In the genomic region with DNA sequence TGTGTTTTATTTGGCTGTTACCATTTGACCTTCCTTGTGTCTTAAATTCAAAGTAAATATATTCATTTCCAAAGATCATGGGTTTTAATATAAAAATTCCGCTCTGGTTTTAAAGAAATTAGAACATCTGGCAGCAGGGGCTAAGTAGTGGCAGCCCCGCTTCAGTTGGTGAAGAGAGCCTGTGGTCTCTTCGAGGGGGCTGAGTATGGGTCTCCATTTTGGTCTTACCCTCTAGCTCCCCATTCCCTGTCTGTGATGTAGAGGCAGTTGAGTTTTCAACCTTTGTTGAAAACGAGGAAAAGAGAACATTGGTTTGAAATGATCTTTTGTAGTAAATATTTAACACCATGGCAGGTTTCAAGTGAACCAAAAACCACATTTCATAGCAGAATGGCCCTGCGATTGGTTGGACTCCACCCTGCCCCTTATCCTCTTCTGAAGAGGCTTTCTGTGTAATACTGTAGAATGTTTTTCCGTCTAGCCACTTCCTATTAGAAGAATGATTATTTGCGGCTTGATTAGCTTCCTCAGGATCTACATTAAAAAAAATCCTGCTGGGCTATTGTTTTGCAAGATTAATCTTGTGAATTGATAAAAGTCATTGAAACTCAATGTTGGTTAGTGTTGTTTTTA, we compare ENCODE assay signal across 1 cellular context.
TF ChIP-seq lines count a peak whose summit lies in the region.

No MANE protein-coding gene starts in this region.

TF ChIP-seq in GM12878, 131 proteins besides CTCF, POLR2A, EP300 and RAD21:
- no peak for TF ChIP-seq E2F4 (IDR thresholded peaks at IDR 0.05; ENCODE audit: low read depth, low read length)
- TF ChIP-seq, protein P1, sequence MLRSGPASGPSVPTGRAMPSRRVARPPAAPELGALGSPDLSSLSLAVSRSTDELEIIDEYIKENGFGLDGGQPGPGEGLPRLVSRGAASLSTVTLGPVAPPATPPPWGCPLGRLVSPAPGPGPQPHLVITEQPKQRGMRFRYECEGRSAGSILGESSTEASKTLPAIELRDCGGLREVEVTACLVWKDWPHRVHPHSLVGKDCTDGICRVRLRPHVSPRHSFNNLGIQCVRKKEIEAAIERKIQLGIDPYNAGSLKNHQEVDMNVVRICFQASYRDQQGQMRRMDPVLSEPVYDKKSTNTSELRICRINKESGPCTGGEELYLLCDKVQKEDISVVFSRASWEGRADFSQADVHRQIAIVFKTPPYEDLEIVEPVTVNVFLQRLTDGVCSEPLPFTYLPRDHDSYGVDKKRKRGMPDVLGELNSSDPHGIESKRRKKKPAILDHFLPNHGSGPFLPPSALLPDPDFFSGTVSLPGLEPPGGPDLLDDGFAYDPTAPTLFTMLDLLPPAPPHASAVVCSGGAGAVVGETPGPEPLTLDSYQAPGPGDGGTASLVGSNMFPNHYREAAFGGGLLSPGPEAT (IDR thresholded peaks at IDR 0.05; ENCODE audit: low read depth) = 0 out of 2 replicates have a peak, but pooled peaks have one; percentile 23
